In genomic region chr7:114405427-114405826, GRCh38 we compare ENCODE assay signal across 9 cellular contexts. TPM values are rescaled to one million over a fixed set of nuclear protein-coding genes. Genes with fewer than 3 reads are reported as not detected.
DNase-seq lines count a peak whose midpoint lies in the region; ATAC-seq and TF ChIP-seq lines count a peak whose summit lies in the region.
"Had no signal": no experiment of that assay in that cellular context is flagged by ENCODE, and none has a peak within 500 bp of the region (broad histone marks: within the 10 kb centered on the region; RNA-seq: fewer than 3 reads in every experiment).

No MANE protein-coding gene starts in this region.

- no peak overlapping the region for H3K4me3 Mint-ChIP-seq in activated T-cell treated with anti-CD3 and anti-CD28 coated beads, Interleukin-2, amount 50 U/mL, for 24 hours

- H3K4me3 ChIP-seq in fibroblast of villous mesenchyme (ENCODE audit: low read depth, low read length) = no peak overlapping the region

- TF ChIP-seq CTCF in fibroblast of villous mesenchyme (IDR thresholded peaks at IDR 0.05; ENCODE audit: insufficient read depth, low read depth, low read length) = peak; percentile 28

- H3K4me1 Mint-ChIP-seq in activated T-cell treated with anti-CD3 and anti-CD28 coated beads, Interleukin-2, amount 50 U/mL, for 24 hours (ENCODE audit: low read depth) = no peaks in the 10 kb centered on the region

- H3K27me3 Mint-ChIP-seq in activated T-cell treated with anti-CD3 and anti-CD28 coated beads, Interleukin-2, amount 50 U/mL, for 24 hours = no peaks in the 10 kb centered on the region

- no peak overlapping the region for H3K27ac Mint-ChIP-seq in activated T-cell treated with anti-CD3 and anti-CD28 coated beads, Interleukin-2, amount 50 U/mL, for 24 hours

- no peaks in the 10 kb centered on the region for H3K9me3 Mint-ChIP-seq in activated T-cell treated with anti-CD3 and anti-CD28 coated beads, Interleukin-2, amount 50 U/mL, for 24 hours

- ATAC-seq in GM18508 (IDR thresholded peaks at IDR 0.05; ENCODE audit: insufficient read depth, unreplicated experiment) = peak; percentile 62
- ATAC-seq in HG02678 (IDR thresholded peaks at IDR 0.05; ENCODE audit: unreplicated experiment) = peak; percentile 69
- no peak for ATAC-seq in HG03571 (IDR thresholded peaks at IDR 0.05; ENCODE audit: unreplicated experiment)
- no peak for ATAC-seq in GM19023 (IDR thresholded peaks at IDR 0.05; ENCODE audit: unreplicated experiment)

- DNase-seq in NCI-H748 treated with DMSO at 0.1 percent for 48 hours (lab: John Stamatoyannopoulos, UW) = peak; percentile 79
- DNase-seq in fibroblast of villous mesenchyme (ENCODE audit: low read depth) = no peak
- DNase-seq in NK-92 (lab: John Stamatoyannopoulos, UW; ENCODE audit: unreplicated experiment) = no peak
- DNase-seq in activated T-cell treated with anti-CD3 and anti-CD28 coated beads, Interleukin-2, amount 50 U/mL, for 24 hours = no peak

- H3K36me3 Mint-ChIP-seq in activated T-cell treated with anti-CD3 and anti-CD28 coated beads, Interleukin-2, amount 50 U/mL, for 24 hours (ENCODE audit: low read depth) = no peaks in the 10 kb centered on the region

RNA-seq across cellular contexts. Expression of gene FOXP2, which starts 9.2 kb away (rescaled TPM):
- total RNA-seq in fibroblast of villous mesenchyme = 0.32 and 0.86 TPM in 2 replicates
- total RNA-seq: T-helper 1 cell treated with Interleukin-12 subunit alpha and Interleukin-12 subunit beta and Interleukin-4 antibody, amounts not matched to agents 30 ng/mL and 1 ng/mL, for 36 hours had no signal

Comparison
In these comparisons a context has a peak if more than half of its experiments do, and no peak if none do; other contexts are left out.
1. ATAC-seq: peak in GM18508 (single experiment) and HG02678 (single experiment); none in HG03571 (single experiment) and GM19023 (single experiment).